In the genomic region with DNA sequence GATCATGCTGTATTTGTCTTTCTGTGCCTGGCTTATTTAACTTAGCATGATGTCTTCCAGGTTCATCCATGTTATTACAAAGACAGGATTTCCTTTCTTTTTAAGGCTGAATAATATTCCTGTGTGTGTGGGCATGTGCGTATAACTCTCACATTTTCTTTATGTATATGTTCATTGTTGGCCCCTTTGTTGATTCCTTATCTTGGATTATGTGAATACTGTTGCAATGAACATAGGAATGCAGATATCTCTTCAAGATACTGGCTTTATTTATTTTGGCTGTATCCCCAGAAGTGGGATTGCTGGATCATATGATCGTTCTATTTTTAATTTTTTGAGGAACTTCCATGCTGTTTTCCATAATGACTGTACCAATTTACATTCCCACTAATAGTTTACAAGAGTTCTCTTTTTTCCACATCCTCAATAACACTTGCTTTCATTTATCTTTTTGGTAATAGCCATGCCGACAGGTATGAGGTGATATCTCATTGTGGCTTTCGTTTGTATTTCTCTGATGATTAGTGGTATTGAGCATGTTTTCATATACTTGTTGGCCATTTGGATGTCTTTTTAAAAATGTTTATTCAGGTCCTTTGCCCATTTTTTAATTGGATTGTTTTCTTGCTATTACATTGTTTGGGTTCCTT, we compare ENCODE assay signal across 11 cellular contexts. TPM values are rescaled to one million over a fixed set of nuclear protein-coding genes. Genes with fewer than 3 reads are reported as not detected.
DNase-seq lines count a peak whose midpoint lies in the region; ATAC-seq, FAIRE-seq and TF ChIP-seq lines count a peak whose summit lies in the region.
"Had no signal": no experiment of that assay in that cellular context is flagged by ENCODE, and none has a peak within 500 bp of the region (broad histone marks: within the 10 kb centered on the region; RNA-seq: fewer than 3 reads in every experiment).

No MANE protein-coding gene starts in this region.

- H3K9me1 ChIP-seq in endothelial cell of umbilical vein (replicated peaks; ENCODE audit: control insufficient read depth, extremely low read depth, insufficient read depth, low read length): no peaks in the 10 kb centered on the region

- peaks cover 0 to 5% of the 10 kb centered on the region in 2 experiments for H3K36me3 ChIP-seq in endothelial cell of umbilical vein (ENCODE audit: control insufficient read depth in 2 of 2, extremely low read depth in 1 of 2, insufficient read depth in 2 of 2, low read length in 2 of 2)

- H3K9ac ChIP-seq in endothelial cell of umbilical vein (replicated peaks; ENCODE audit: extremely low read depth, insufficient read depth, low read length): no peak overlapping the region

- H3K27me3 ChIP-seq in CD4-positive, alpha-beta T cell (ENCODE audit: control insufficient read depth, insufficient read depth, low read length): no peaks in the 10 kb centered on the region
- no peaks in the 10 kb centered on the region for H3K27me3 ChIP-seq in endothelial cell of umbilical vein (ENCODE audit: control insufficient read depth in 2 of 2, insufficient read depth in 2 of 2, low read length in 2 of 2)
- H3K27me3 ChIP-seq: cardiac muscle cell had no signal

- CTCF ChIA-PET in CD4-positive, alpha-beta T cell (lab: Charles Lee): no interaction called here
- CTCF ChIA-PET in endothelial cell of umbilical vein (lab: Charles Lee): interaction anchor here (0.7 to 1.3 kb wide), 3 partner anchors 12 to 110 kb away, joined by 3 to 5 read pairs (median 4); a partner anchor contains a TSS

- no peak overlapping the region for H3K4me3 ChIP-seq in endothelial cell of umbilical vein (replicated peaks in 1 of 3; ENCODE audit: insufficient read depth in 1 of 3, low read depth in 1 of 3, low read length in 3 of 3)
- H3K4me3 ChIP-seq: cardiac muscle cell had no signal

- peaks cover 57% of the 10 kb centered on the region for H3K36me3 Mint-ChIP-seq in CD4-positive, alpha-beta T cell (ENCODE audit: low read depth)
- peaks cover 10 to 13% of the 10 kb centered on the region in 2 donors for H3K36me3 Mint-ChIP-seq in naive B cell
- peaks cover 8% of the 10 kb centered on the region for H3K36me3 Mint-ChIP-seq in activated T-helper 1 cell treated with anti-CD3 and anti-CD28 coated beads, Interleukin-12 subunit alpha, Interleukin-12 subunit beta, Interleukin-2, Interleukin-4 antibody, amounts not matched to agents 30 ng/mL and 10 ng/mL and 1 ng/mL, durations not matched to agents 14 hours and 24 hours and 36 hours (ENCODE audit: low read depth)

- no peaks in the 10 kb centered on the region for H4K20me1 ChIP-seq in endothelial cell of umbilical vein (replicated peaks; ENCODE audit: control insufficient read depth, extremely low read depth, insufficient read depth, low read length)

- H3K9me3 ChIP-seq in CD4-positive, alpha-beta T cell (ENCODE audit: control insufficient read depth, low read length): no peaks in the 10 kb centered on the region
- H3K9me3 ChIP-seq in endothelial cell of umbilical vein (replicated peaks; ENCODE audit: control insufficient read depth, insufficient read depth, low read length): no peaks in the 10 kb centered on the region

- FAIRE-seq in endothelial cell of umbilical vein (lab: Jason Lieb, UNC): peak; percentile 82

- no peak overlapping the region for H3K27ac ChIP-seq in CD4-positive, alpha-beta T cell (ENCODE audit: low read depth, low read length)
- H3K27ac ChIP-seq in endothelial cell of umbilical vein (ENCODE audit: insufficient read depth, low read depth, low read length): peak overlapping the region; percentile 65
- H3K27ac ChIP-seq: cardiac muscle cell had no signal

- no TSS peak for BruUV-seq in endothelial cell of umbilical vein (replicated peaks; lab: Mats Ljungman, UMichigan)

- H3K27me3 Mint-ChIP-seq in CD4-positive, alpha-beta T cell: no peaks in the 10 kb centered on the region
- H3K27me3 Mint-ChIP-seq in naive B cell: no peaks in the 10 kb centered on the region
- no peaks in the 10 kb centered on the region for H3K27me3 Mint-ChIP-seq in activated T-helper 1 cell treated with anti-CD3 and anti-CD28 coated beads, Interleukin-12 subunit alpha, Interleukin-12 subunit beta, Interleukin-2, Interleukin-4 antibody, amounts not matched to agents 30 ng/mL and 10 ng/mL and 1 ng/mL, durations not matched to agents 14 hours and 24 hours and 36 hours (ENCODE audit: insufficient read depth)

- no peak for TF ChIP-seq CTCF in CD4-positive, alpha-beta T cell (IDR thresholded peaks at IDR 0.05)
- TF ChIP-seq CTCF in endothelial cell of umbilical vein (IDR thresholded peaks at IDR 0.05; ENCODE audit: extremely low read depth in 1 of 2, insufficient read depth in 1 of 2, low read depth in 1 of 2, low read length in 2 of 2): no peak

- H3K4me2 ChIP-seq in endothelial cell of umbilical vein (ENCODE audit: insufficient read depth, low read length): peak overlapping the region; percentile 46

- dilution Hi-C loops in endothelial cell of umbilical vein (cut with MboI; ENCODE audit: extremely low pct_ligation_motif_present, low sequenced_read_pairs): no loop called here

- H3K4me1 Mint-ChIP-seq in CD4-positive, alpha-beta T cell (ENCODE audit: low read depth): peaks cover 65% of the 10 kb centered on the region
- peaks cover 30 to 38% (median 36%) of the 10 kb centered on the region in 3 donors for H3K4me1 Mint-ChIP-seq in naive B cell
- no peaks in the 10 kb centered on the region for H3K4me1 Mint-ChIP-seq in activated T-helper 1 cell treated with anti-CD3 and anti-CD28 coated beads, Interleukin-12 subunit alpha, Interleukin-12 subunit beta, Interleukin-2, Interleukin-4 antibody, amounts not matched to agents 30 ng/mL and 10 ng/mL and 1 ng/mL, durations not matched to agents 14 hours and 24 hours and 36 hours (ENCODE audit: low read depth)

- no peaks in the 10 kb centered on the region for H3K9me3 Mint-ChIP-seq in CD4-positive, alpha-beta T cell
- peaks cover 0 to 1% (median 0%) of the 10 kb centered on the region in 7 donors for H3K9me3 Mint-ChIP-seq in naive B cell
- H3K9me3 Mint-ChIP-seq in activated T-helper 1 cell treated with anti-CD3 and anti-CD28 coated beads, Interleukin-12 subunit alpha, Interleukin-12 subunit beta, Interleukin-2, Interleukin-4 antibody, amounts not matched to agents 30 ng/mL and 10 ng/mL and 1 ng/mL, durations not matched to agents 14 hours and 24 hours and 36 hours: no peaks in the 10 kb centered on the region

- H3K79me2 ChIP-seq in endothelial cell of umbilical vein (ENCODE audit: control insufficient read depth, insufficient read depth, low read length): no peaks in the 10 kb centered on the region

- no peak for TF ChIP-seq POLR2A in endothelial cell of umbilical vein (IDR thresholded peaks at IDR 0.05; ENCODE audit: low read depth, low read length)

- DNase-seq in CD4-positive, alpha-beta T cell: no peak
- DNase-seq in NCI-H2029 treated with DMSO at 0.1 percent for 48 hours (lab: John Stamatoyannopoulos, UW): peak; percentile 41
- DNase-seq in endothelial cell of umbilical vein (ENCODE audit: low read depth, low spot score): peak; percentile 97
- DNase-seq in naive B cell: no peak
- DNase-seq in H4 (ENCODE audit: low spot score): no peak
- DNase-seq in mucosa of gallbladder (ENCODE audit: low spot score): no peak
- no peak for DNase-seq in activated T-helper 1 cell treated with anti-CD3 and anti-CD28 coated beads, Interleukin-12 subunit alpha, Interleukin-12 subunit beta, Interleukin-2, Interleukin-4 antibody, amounts not matched to agents 30 ng/mL and 10 ng/mL and 1 ng/mL, durations not matched to agents 14 hours and 24 hours and 36 hours (ENCODE audit: low spot score)
- DNase-seq: DND-41, NCI-H510A had no signal

- no peak overlapping the region for H2AFZ ChIP-seq in endothelial cell of umbilical vein (ENCODE audit: low read depth, low read length)

- peak overlapping the region; percentile 74 for H3K27ac Mint-ChIP-seq in CD4-positive, alpha-beta T cell
- H3K27ac Mint-ChIP-seq in naive B cell: peak overlapping the region in 4 of 6 donors; percentile 3 to 36 (median 14)
- H3K27ac Mint-ChIP-seq in activated T-helper 1 cell treated with anti-CD3 and anti-CD28 coated beads, Interleukin-12 subunit alpha, Interleukin-12 subunit beta, Interleukin-2, Interleukin-4 antibody, amounts not matched to agents 30 ng/mL and 10 ng/mL and 1 ng/mL, durations not matched to agents 14 hours and 24 hours and 36 hours: no peak overlapping the region

- peaks cover 21% of the 10 kb centered on the region for H3K4me1 ChIP-seq in endothelial cell of umbilical vein (ENCODE audit: control insufficient read depth, extremely low read depth, insufficient read depth, low read length)

- intact Hi-C loops in CD4-positive, alpha-beta T cell (cut with DNase I, micrococcal nuclease): loop anchor here in 1 of 2 experiments (5.0 kb wide), 1 partner anchor 37 kb away; a partner anchor contains a TSS
- intact Hi-C loops in endothelial cell of umbilical vein (cut with micrococcal nuclease): loop anchor here (1.0 kb wide), 2 partner anchors 37 to 50 kb away; a partner anchor contains a TSS
- intact Hi-C loops in activated T-helper 1 cell treated with anti-CD3 and anti-CD28 coated beads, Interleukin-12 subunit alpha, Interleukin-12 subunit beta, Interleukin-2, Interleukin-4 antibody, amounts not matched to agents 30 ng/mL and 10 ng/mL and 1 ng/mL, durations not matched to agents 14 hours and 24 hours and 36 hours (cut with micrococcal nuclease): no loop called here

- POLR2A ChIA-PET in CD4-positive, alpha-beta T cell (lab: Charles Lee): no interaction called here
- POLR2A ChIA-PET in endothelial cell of umbilical vein (lab: Charles Lee): no interaction called here

- ATAC-seq in CD4-positive, alpha-beta T cell (ENCODE audit: poor library complexity): no peak
- ATAC-seq in naive B cell (ENCODE audit: low read depth in 2 of 2): no peak
- no peak for ATAC-seq in GM21390 (IDR thresholded peaks at IDR 0.05; ENCODE audit: unreplicated experiment)

- H3K4me3 Mint-ChIP-seq in CD4-positive, alpha-beta T cell: no peak overlapping the region
- H3K4me3 Mint-ChIP-seq in naive B cell: no peak overlapping the region
- H3K4me3 Mint-ChIP-seq in activated T-helper 1 cell treated with anti-CD3 and anti-CD28 coated beads, Interleukin-12 subunit alpha, Interleukin-12 subunit beta, Interleukin-2, Interleukin-4 antibody, amounts not matched to agents 30 ng/mL and 10 ng/mL and 1 ng/mL, durations not matched to agents 14 hours and 24 hours and 36 hours: no peak overlapping the region

RNA-seq across cellular contexts. Expression of a gene that starts 38.0 kb away (rescaled TPM):
- 10 to 100 TPM; 92.7 to 99.6 TPM for total RNA-seq in CD4-positive, alpha-beta T cell
- total RNA-seq in endothelial cell of umbilical vein (8.8 and 9.4 TPM in 2 replicates), mucosa of gallbladder (34.6 TPM)
- polyA plus RNA-seq in endothelial cell of umbilical vein (1.7 and 2.7 TPM in 2 replicates), naive B cell (ENCODE audit: low read depth in 6 of 6) (10 to 100 TPM; 60.6 to 97.0 (median 77.3) TPM)
- polyA plus RNA-seq in endothelial cell of umbilical vein (2011; cell fraction: cytosol; rRNA removed): 2.6 and 3.5 TPM in 2 replicates
- 19.1 and 20.5 TPM in 2 replicates for polyA plus RNA-seq in endothelial cell of umbilical vein (2011; cell fraction: nucleus; rRNA removed)
- 3.1 and 3.2 TPM in 2 replicates for polyA plus RNA-seq in endothelial cell of umbilical vein (2012)
- 19.8 and 24.7 TPM in 2 replicates for polyA minus RNA-seq in endothelial cell of umbilical vein
- 3.6 TPM for polyA minus RNA-seq in endothelial cell of umbilical vein (2011; cell fraction: cytosol; rRNA and poly(A)+ RNA removed)
- 28.2 and 28.6 TPM in 2 replicates for polyA minus RNA-seq in endothelial cell of umbilical vein (2011; cell fraction: nucleus; rRNA and poly(A)+ RNA removed)
- 4.4 and 7.2 TPM in 2 replicates for total RNA-seq in H4 (2014; rRNA removed; shearing (Covaris generic))
- total RNA-seq in activated T-helper 1 cell treated with anti-CD3 and anti-CD28 coated beads, Interleukin-12 subunit alpha, Interleukin-12 subunit beta, Interleukin-2, Interleukin-4 antibody, amounts not matched to agents 30 ng/mL and 10 ng/mL and 1 ng/mL, durations not matched to agents 14 hours and 24 hours and 36 hours: 7.4 and 9.2 TPM in 2 replicates

RNA-seq across cellular contexts. Expression of a gene that starts 50.2 kb away (rescaled TPM):
- 10 to 100 TPM; 22.5 to 24.4 TPM for total RNA-seq in CD4-positive, alpha-beta T cell
- 15.7 and 19.7 TPM in 2 replicates for total RNA-seq in endothelial cell of umbilical vein
- 21.7 and 22.6 TPM in 2 replicates for polyA plus RNA-seq in endothelial cell of umbilical vein
- 26.5 and 28.0 TPM in 2 replicates for polyA plus RNA-seq in endothelial cell of umbilical vein (2011; cell fraction: cytosol; rRNA removed)
- polyA plus RNA-seq in endothelial cell of umbilical vein (2011; cell fraction: nucleus; rRNA removed): 23.8 and 27.3 TPM in 2 replicates
- 13.6 and 14.8 TPM in 2 replicates for polyA plus RNA-seq in endothelial cell of umbilical vein (2012)
- 11.5 and 11.6 TPM in 2 replicates for polyA minus RNA-seq in endothelial cell of umbilical vein
- 5.1 TPM for polyA minus RNA-seq in endothelial cell of umbilical vein (2011; cell fraction: cytosol; rRNA and poly(A)+ RNA removed)
- polyA minus RNA-seq in endothelial cell of umbilical vein (2011; cell fraction: nucleus; rRNA and poly(A)+ RNA removed): 6.7 and 7.2 TPM in 2 replicates
- 10 to 100 TPM in 5 of 6 donors, 1 to 10 TPM in 1; 7.2 to 25.3 (median 14.5) TPM for polyA plus RNA-seq in naive B cell (ENCODE audit: low read depth in 6 of 6)
- total RNA-seq in H4 (2014; rRNA removed; shearing (Covaris generic)): 25.2 and 39.2 TPM in 2 replicates
- total RNA-seq in mucosa of gallbladder: 13.5 TPM
- total RNA-seq in activated T-helper 1 cell treated with anti-CD3 and anti-CD28 coated beads, Interleukin-12 subunit alpha, Interleukin-12 subunit beta, Interleukin-2, Interleukin-4 antibody, amounts not matched to agents 30 ng/mL and 10 ng/mL and 1 ng/mL, durations not matched to agents 14 hours and 24 hours and 36 hours: 22.6 and 25.3 TPM in 2 replicates

Comparison
In these comparisons a context has a peak if more than half of its experiments do, and no peak if none do; other contexts are left out.
1. DNase-seq: peak in NCI-H2029 treated with DMSO at 0.1 percent for 48 hours (single experiment) and endothelial cell of umbilical vein (single experiment); none in CD4-positive, alpha-beta T cell (0 of 10), naive B cell (single experiment), H4 (single experiment), mucosa of gallbladder (single experiment) and activated T-helper 1 cell treated with anti-CD3 and anti-CD28 coated beads, Interleukin-12 subunit alpha, Interleukin-12 subunit beta, Interleukin-2, Interleukin-4 antibody, amounts not matched to agents 30 ng/mL and 10 ng/mL and 1 ng/mL, durations not matched to agents 14 hours and 24 hours and 36 hours (single experiment).